ENCODE assay signal across 17 cellular contexts in the genomic region with DNA sequence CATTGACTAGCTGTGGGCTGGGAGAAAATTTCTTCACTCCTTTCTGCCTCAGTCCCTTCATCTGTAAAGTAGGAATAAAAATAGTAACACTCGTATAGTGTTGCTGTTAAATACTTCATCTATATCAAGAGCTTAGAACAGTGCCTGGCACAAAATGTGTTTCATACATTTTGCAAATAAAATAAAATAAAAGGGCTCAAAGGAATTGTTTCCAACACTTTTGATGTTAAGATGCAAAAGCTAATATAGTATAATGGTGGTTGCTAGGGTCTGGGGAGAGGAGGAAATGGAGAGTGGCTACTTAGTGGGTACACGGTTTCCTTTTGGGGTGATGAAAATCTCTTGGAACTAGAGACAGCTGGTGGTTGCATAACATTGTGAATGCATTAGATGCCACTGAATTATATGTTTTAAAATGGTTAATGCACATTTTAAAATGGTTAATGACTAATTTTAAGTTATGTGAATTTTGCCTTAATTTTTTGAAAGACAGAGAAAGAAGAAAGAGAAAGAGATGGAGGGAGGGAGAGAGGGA.
DNase-seq lines count a peak whose midpoint lies in the region; ATAC-seq and TF ChIP-seq lines count a peak whose summit lies in the region.
"Had no signal": no experiment of that assay in that cellular context is flagged by ENCODE, and none has a peak within 500 bp of the region (broad histone marks: within the 10 kb centered on the region; RNA-seq: fewer than 3 reads in every experiment).

No MANE protein-coding gene starts in this region.

- H4K20me1 ChIP-seq in DND-41 (ENCODE audit: insufficient read depth, low read length), result no peaks in the 10 kb centered on the region

- H3K9me3 ChIP-seq in DND-41 (ENCODE audit: insufficient read depth, low read length, severe bottlenecking) (no peaks in the 10 kb centered on the region), adipocyte (ENCODE audit: control insufficient read depth, low read length) (no peaks in the 10 kb centered on the region), liver (ENCODE audit: control insufficient read depth in 4 of 4, low read length in 3 of 4) (no peaks in the 10 kb centered on the region), subcutaneous abdominal adipose tissue (ENCODE audit: control insufficient read depth in 5 of 5, low read length in 5 of 5) (no peaks in the 10 kb centered on the region), body of pancreas (no peaks in the 10 kb centered on the region)
- H3K9me3 ChIP-seq: Caco-2, spleen had no signal

- POLR2A ChIA-PET in GM10248 (lab: Yijun Ruan, JAX), result interaction anchor here (0.9 kb wide), 1 partner anchor 10 kb away, joined by 3 read pairs; no protein-coding TSS in a partner anchor

- H2AFZ ChIP-seq in DND-41 (ENCODE audit: low read depth, low read length), result no peak overlapping the region

- WGBS in liver, result 36% methylated on average over 2 of the region's 2 CpGs
- WGBS in body of pancreas, 2 donors, result 68 to 93% methylated on average over 2 of the region's 2 CpGs

- TF ChIP-seq RAD21 in liver (IDR thresholded peaks at IDR 0.05), result no peak

- no peak for TF ChIP-seq CTCF in DND-41 (IDR thresholded peaks at IDR 0.05; ENCODE audit: borderline replicate concordance, extremely low read depth, low read length, poor library complexity, severe bottlenecking)
- TF ChIP-seq CTCF in liver (IDR thresholded peaks at IDR 0.05; ENCODE audit: low read depth, low read length, missing input control), result no peak
- TF ChIP-seq CTCF in GM10248 (IDR thresholded peaks at IDR 0.05; ENCODE audit: control extremely low read depth, extremely low read depth, low read depth, missing control alignments), result no peak
- TF ChIP-seq CTCF in body of pancreas (IDR thresholded peaks at IDR 0.05), result no peak

- no peak for DNase-seq in DND-41
- no peak for DNase-seq in adipocyte (ENCODE audit: low read depth)
- DNase-seq in GM10248 (ENCODE audit: extremely low spot score), result no peak
- DNase-seq in body of pancreas, result no peak
- DNase-seq: activated CD4-positive, alpha-beta T cell treated with anti-CD3 and anti-CD28 coated beads, Interleukin-2, amount 10 ng/mL, durations not matched to agents 7 days and 5 days; activated CD8-positive, alpha-beta memory T cell treated with anti-CD3 and anti-CD28 coated beads, Interleukin-2, amount 50 U/mL, for 48 hours; activated gamma-delta T cell; Caco-2; KG1; naive thymus-derived CD4-positive, alpha-beta T cell; NCI-H2029 treated with DMSO at 0.1 percent for 48 hours; NCI-H510A treated with DMSO at 0.1 percent for 48 hours; spleen had no signal

- H3K9ac ChIP-seq in DND-41 (ENCODE audit: low read depth, low read length), result no peak overlapping the region
- H3K9ac ChIP-seq in adipocyte (ENCODE audit: low read length), result peak overlapping the region; percentile 83
- H3K9ac ChIP-seq in liver (ENCODE audit: low read depth in 1 of 2, low read length in 2 of 2), result peak overlapping the region; percentile 85 to 100
- peak overlapping the region in 4 of 5 donors; percentile 28 to 77 (median 56) for H3K9ac ChIP-seq in subcutaneous abdominal adipose tissue (ENCODE audit: low read length in 5 of 5)

- H3K27me3 ChIP-seq in DND-41 (ENCODE audit: insufficient read depth, low read length, poor library complexity) (no peaks in the 10 kb centered on the region), adipocyte (replicated peaks; ENCODE audit: control insufficient read depth, insufficient read depth, low read length) (no peaks in the 10 kb centered on the region), liver (ENCODE audit: control insufficient read depth in 4 of 4, insufficient read depth in 4 of 4, low read length in 3 of 4) (no peaks in the 10 kb centered on the region), subcutaneous abdominal adipose tissue (ENCODE audit: control insufficient read depth in 5 of 5, insufficient read depth in 4 of 5, low read length in 5 of 5) (no peaks in the 10 kb centered on the region), body of pancreas (no peaks in the 10 kb centered on the region)
- H3K27me3 ChIP-seq: spleen had no signal

- TF ChIP-seq POLR2A in body of pancreas (IDR thresholded peaks at IDR 0.05), result no peak

- no peak overlapping the region for H3K4me3 ChIP-seq in DND-41 (ENCODE audit: low read depth in 1 of 2, low read length in 2 of 2)
- H3K4me3 ChIP-seq in adipocyte (ENCODE audit: low read length), result peak overlapping the region; percentile 39
- H3K4me3 ChIP-seq in liver (ENCODE audit: low read depth in 1 of 3, low read length in 3 of 3), result peak overlapping the region; percentile 29 to 63 (median 53)
- H3K4me3 ChIP-seq in subcutaneous abdominal adipose tissue (ENCODE audit: low read depth in 1 of 5, low read length in 5 of 5), result peak overlapping the region in 1 of 5 donors; percentile 31
- no peak overlapping the region for H3K4me3 ChIP-seq in body of pancreas
- H3K4me3 ChIP-seq: spleen had no signal

- intact Hi-C loops in body of pancreas (cut with DNase I), result no loop called here

- no peaks in the 10 kb centered on the region for H3K79me2 ChIP-seq in DND-41 (ENCODE audit: insufficient read depth, low read length)

- CTCF ChIA-PET in GM10248 (lab: Yijun Ruan, JAX), result no interaction called here

- H3K27ac ChIP-seq in DND-41 (ENCODE audit: low read length) (no peak overlapping the region), liver (ENCODE audit: low read depth in 1 of 2, low read length in 2 of 2) (peak overlapping the region; percentile 99 to 100), subcutaneous abdominal adipose tissue (ENCODE audit: low read depth, low read length) (peak overlapping the region; percentile 98), body of pancreas (no peak overlapping the region)
- H3K27ac ChIP-seq: spleen had no signal

- H3K36me3 ChIP-seq in DND-41 (ENCODE audit: insufficient read depth, low read length) (no peaks in the 10 kb centered on the region), adipocyte (ENCODE audit: control insufficient read depth, insufficient read depth, low read length, severe bottlenecking) (no peaks in the 10 kb centered on the region), liver (ENCODE audit: control insufficient read depth in 4 of 4, insufficient read depth in 3 of 4, low read depth in 1 of 4, low read length in 3 of 4) (peaks cover 0 to 5% (median 0%) of the 10 kb centered on the region in 4 donors), subcutaneous abdominal adipose tissue (ENCODE audit: control insufficient read depth in 5 of 5, insufficient read depth in 5 of 5, low read length in 5 of 5) (no peaks in the 10 kb centered on the region), body of pancreas (replicated peaks in 1 of 2; ENCODE audit: insufficient read depth in 1 of 2, low read depth in 2 of 2) (no peaks in the 10 kb centered on the region)
- H3K36me3 ChIP-seq: spleen had no signal

- H3K4me2 ChIP-seq in DND-41 (ENCODE audit: insufficient read depth, low read length), result no peak overlapping the region

- ATAC-seq in DND-41 (ENCODE audit: insufficient read depth, low read depth) (peak; percentile 55; the same call in 1 of the 3 replicates), HG03196 (IDR thresholded peaks at IDR 0.05; ENCODE audit: unreplicated experiment) (no peak), HG02840 (IDR thresholded peaks at IDR 0.05; ENCODE audit: low FRiP score, unreplicated experiment) (no peak), body of pancreas (no peak)

- H3K4me1 ChIP-seq in DND-41 (ENCODE audit: insufficient read depth, low read length) (peaks cover 5% of the 10 kb centered on the region; the same call in 1 of the 2 replicates), adipocyte (ENCODE audit: control insufficient read depth, insufficient read depth, low read length) (peaks cover 27% of the 10 kb centered on the region), liver (ENCODE audit: control insufficient read depth in 4 of 4, insufficient read depth in 4 of 4, low read length in 3 of 4) (peaks cover 2 to 29% (median 10%) of the 10 kb centered on the region in 4 donors), subcutaneous abdominal adipose tissue (ENCODE audit: control insufficient read depth in 5 of 5, insufficient read depth in 5 of 5, low read length in 5 of 5) (peaks cover 0 to 27% (median 19%) of the 10 kb centered on the region in 5 donors), body of pancreas (peaks cover 4% of the 10 kb centered on the region)

TF ChIP-seq in liver, 16 proteins besides CTCF, POLR2A, EP300 and RAD21:
- peak; percentile 4 for TF ChIP-seq YY1 (IDR thresholded peaks at IDR 0.05)
- TF ChIP-seq, protein P1, sequence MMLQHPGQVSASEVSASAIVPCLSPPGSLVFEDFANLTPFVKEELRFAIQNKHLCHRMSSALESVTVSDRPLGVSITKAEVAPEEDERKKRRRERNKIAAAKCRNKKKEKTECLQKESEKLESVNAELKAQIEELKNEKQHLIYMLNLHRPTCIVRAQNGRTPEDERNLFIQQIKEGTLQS (IDR thresholded peaks at IDR 0.05), result no peak

Comparison
In these comparisons a context has a peak if more than half of its experiments do, and no peak if none do; other contexts are left out.
1. H3K27ac ChIP-seq: peak in liver (2 of 2) and subcutaneous abdominal adipose tissue (single experiment); none in DND-41 (single experiment) and body of pancreas (0 of 4).
2. H3K4me3 ChIP-seq: peak in adipocyte (single experiment) and liver (3 of 3); none in DND-41 (0 of 2) and body of pancreas (0 of 2).